ENCODE assay signal across 8 cellular contexts in genomic region chr17:41865596-41865893, GRCh38. TPM values are rescaled to one million over a fixed set of nuclear protein-coding genes. Genes with fewer than 3 reads are reported as not detected.
A peak's percentile ranks its signal among the peaks of the same experiment; 100 is the strongest.
DNase-seq lines count a peak whose midpoint lies in the region; ATAC-seq and TF ChIP-seq lines count a peak whose summit lies in the region.

No MANE protein-coding gene starts in this region.

- H3K14ac ChIP-seq in trophoblast cell (ENCODE audit: low read length), result no peak overlapping the region

- no peaks in the 10 kb centered on the region for H3K9me3 ChIP-seq in DOHH2 (ENCODE audit: control insufficient read depth, insufficient read depth, low read length)
- no peaks in the 10 kb centered on the region for H3K9me3 ChIP-seq in PC-9 (ENCODE audit: insufficient read depth, low read depth)
- H3K9me3 ChIP-seq in trophoblast cell (ENCODE audit: insufficient read depth, low read depth, low read length), result no peaks in the 10 kb centered on the region

- in situ Hi-C loops in KBM-7 (cut with MboI; ENCODE audit: low pct_unique_long_range_greater_than_20kb, low sequenced_read_pairs), result no loop called here

- no peak overlapping the region for H3K23ac ChIP-seq in trophoblast cell (ENCODE audit: low read length)

- WGBS in trophoblast cell (ENCODE audit: extremely low coverage, insufficient coverage, insufficient read length), result no CpG with 5 or more reads among the region's 10 CpGs

- H3K27ac ChIP-seq in DOHH2 (ENCODE audit: low read depth, low read length) (peak overlapping the region; percentile 27; the same call in 1 of the 2 replicates), PC-9 (no peak overlapping the region), trophoblast cell (ENCODE audit: low read depth, low read length) (no peak overlapping the region)

- no peak overlapping the region for H4K8ac ChIP-seq in trophoblast cell (ENCODE audit: low read depth, low read length)

- CTCF ChIA-PET in PC-9 (lab: Charles Lee), result interaction anchor here (0.7 kb wide), 2 partner anchors 67 kb away, joined by 3 to 4 read pairs; no protein-coding TSS in a partner anchor

- DNase-seq in PC-9, result no peak
- no peak for DNase-seq in epithelial cell of esophagus (ENCODE audit: low read depth)
- DNase-seq in trophoblast cell, result peak; percentile 98 to 100
- no peak for DNase-seq in KBM-7
- no peak for DNase-seq in SHP77 (lab: John Stamatoyannopoulos, UW)

- H3K4me1 ChIP-seq in DOHH2 (ENCODE audit: control insufficient read depth, low read length) (peaks cover 25% of the 10 kb centered on the region), PC-9 (replicated peaks; ENCODE audit: insufficient read depth) (peaks cover 16% of the 10 kb centered on the region), trophoblast cell (ENCODE audit: control insufficient read depth in 1 of 2, insufficient read depth in 2 of 2, low read length in 2 of 2) (peaks cover 0 to 7% of the 10 kb centered on the region in 2 experiments)

- H2BK12ac ChIP-seq in trophoblast cell (ENCODE audit: low read length), result no peak overlapping the region

- H3F3A ChIP-seq in DOHH2 (ENCODE audit: control insufficient read depth, insufficient read depth), result peaks cover 16% of the 10 kb centered on the region
- peaks cover 35% of the 10 kb centered on the region; the same call in 1 of the 2 replicates for H3F3A ChIP-seq in PC-9 (ENCODE audit: insufficient read depth, low read depth)

- TF ChIP-seq CTCF in DOHH2 (IDR thresholded peaks at IDR 0.05; ENCODE audit: low read depth, low read length, poor library complexity, severe bottlenecking), result no peak
- no peak for TF ChIP-seq CTCF in PC-9 (conservative IDR thresholded peaks at IDR 0.05)
- no peak for TF ChIP-seq CTCF in epithelial cell of esophagus (IDR thresholded peaks at IDR 0.05; ENCODE audit: insufficient read depth, low read depth, low read length, missing control alignments)

- no peaks in the 10 kb centered on the region for H3K9me2 ChIP-seq in DOHH2 (replicated peaks; ENCODE audit: control insufficient read depth, low read length)
- H3K9me2 ChIP-seq in PC-9 (ENCODE audit: insufficient read depth), result no peaks in the 10 kb centered on the region

- H3K4me2 ChIP-seq in DOHH2 (ENCODE audit: low read length), result peak overlapping the region; percentile 94
- H3K4me2 ChIP-seq in PC-9, result peak overlapping the region; percentile 98
- peak overlapping the region; percentile 49 for H3K4me2 ChIP-seq in trophoblast cell (ENCODE audit: low read length)

- H4K20me1 ChIP-seq in DOHH2 (ENCODE audit: control insufficient read depth, insufficient read depth, low read depth, low read length), result peaks cover 13% of the 10 kb centered on the region
- peaks cover 23% of the 10 kb centered on the region for H4K20me1 ChIP-seq in PC-9 (ENCODE audit: insufficient read depth)

- intact Hi-C loops in PC-9 (cut with micrococcal nuclease; ENCODE audit: unreplicated experiment), result loop anchor here (10.0 kb wide), 1 partner anchor 131 kb away; the partner anchor contains the start of gene HAP1

- H2BK5ac ChIP-seq in trophoblast cell (ENCODE audit: low read depth, low read length, poor library complexity), result no peak overlapping the region

- H3K4me3 ChIP-seq in DOHH2 (ENCODE audit: low read length), result peak overlapping the region; percentile 95
- peak overlapping the region; percentile 87; the same call in 1 of the 2 replicates for H3K4me3 ChIP-seq in PC-9
- peak overlapping the region; percentile 36 for H3K4me3 ChIP-seq in epithelial cell of esophagus (ENCODE audit: low read length)
- peak overlapping the region; percentile 8 for H3K4me3 ChIP-seq in trophoblast cell (ENCODE audit: low read depth, low read length)

- H2BK120ac ChIP-seq in trophoblast cell (ENCODE audit: insufficient read depth, low read length, poor library complexity), result no peak overlapping the region

- peaks cover 47% of the 10 kb centered on the region for H3K36me3 ChIP-seq in DOHH2 (ENCODE audit: control insufficient read depth, low read length)
- peaks cover 4% of the 10 kb centered on the region for H3K36me3 ChIP-seq in PC-9 (ENCODE audit: low read depth)
- peaks cover 17 to 26% of the 10 kb centered on the region in 2 experiments for H3K36me3 ChIP-seq in trophoblast cell (ENCODE audit: control insufficient read depth in 1 of 2, insufficient read depth in 2 of 2, low read length in 2 of 2)

- no TSS peak for BruUV-seq in PC-9 (replicated peaks; lab: Mats Ljungman, UMichigan)

- no peak overlapping the region for H2AK5ac ChIP-seq in trophoblast cell (ENCODE audit: low read length)

- peaks cover 46% of the 10 kb centered on the region for H3K79me2 ChIP-seq in DOHH2 (ENCODE audit: control insufficient read depth, low read length)
- H3K79me2 ChIP-seq in PC-9 (ENCODE audit: low read depth), result peaks cover 45% of the 10 kb centered on the region
- H3K79me2 ChIP-seq in trophoblast cell (ENCODE audit: control insufficient read depth, insufficient read depth, low read length, poor library complexity), result peaks cover 6% of the 10 kb centered on the region

- no peak overlapping the region for H3K9ac ChIP-seq in trophoblast cell (ENCODE audit: low read length)

- peaks cover 6% of the 10 kb centered on the region for H3K79me1 ChIP-seq in trophoblast cell (ENCODE audit: low read length)

- H4K12ac ChIP-seq in trophoblast cell (ENCODE audit: low read depth, low read length), result no peak overlapping the region

- no peak overlapping the region for H3K4ac ChIP-seq in trophoblast cell (ENCODE audit: low read depth, low read length)

- POLR2A ChIA-PET in PC-9 (lab: Charles Lee; ENCODE audit: unreplicated experiment), result interaction anchor here (0.6 kb wide), 2 partner anchors 14 to 247 kb away, joined by 3 to 6 read pairs; partner anchors contain the start of gene DHX58

- H3K18ac ChIP-seq in trophoblast cell (ENCODE audit: low read length), result no peak overlapping the region

- ATAC-seq in GM21390 (IDR thresholded peaks at IDR 0.05; ENCODE audit: unreplicated experiment) (no peak), esophagus mucosa (no peak)

- no peak overlapping the region for H4K91ac ChIP-seq in trophoblast cell (ENCODE audit: low read depth, low read length)

- H2AFZ ChIP-seq in PC-9, result peak overlapping the region; percentile 98
- peak overlapping the region; percentile 52 for H2AFZ ChIP-seq in trophoblast cell (ENCODE audit: insufficient read depth, low read length, poor library complexity)

- no peaks in the 10 kb centered on the region for H3K27me3 ChIP-seq in DOHH2 (ENCODE audit: control insufficient read depth, low read length)
- H3K27me3 ChIP-seq in PC-9 (ENCODE audit: insufficient read depth, low read depth), result no peaks in the 10 kb centered on the region
- H3K27me3 ChIP-seq in trophoblast cell (ENCODE audit: insufficient read depth, low read length), result no peaks in the 10 kb centered on the region

RNA-seq across cellular contexts. Expression of gene KLHL11, which starts 0.3 kb away (rescaled TPM):
- total RNA-seq in PC-9 (2021) (13.3 and 14.5 TPM in 2 replicates), esophagus mucosa (6.8 TPM)
- polyA plus RNA-seq in trophoblast cell (2013), result 5.1 and 5.2 TPM in 2 replicates

RNA-seq across cellular contexts. Expression of gene KLHL10, which starts 27.9 kb away (rescaled TPM):
- not detected in 2 replicates for total RNA-seq in PC-9 (2021)
- 0.03 and 0.05 TPM in 2 replicates for polyA plus RNA-seq in trophoblast cell (2013)
- total RNA-seq in esophagus mucosa, result 0.32 TPM

RNA-seq across cellular contexts. Expression of gene NT5C3B, which starts 29.5 kb away (rescaled TPM):
- 48.8 and 51.1 TPM in 2 replicates for total RNA-seq in PC-9 (2021)
- polyA plus RNA-seq in trophoblast cell (2013), result 45.0 and 48.0 TPM in 2 replicates
- total RNA-seq in esophagus mucosa, result 22.8 TPM

RNA-seq across cellular contexts. Expression of gene FKBP10, which starts 52.7 kb away (rescaled TPM):
- total RNA-seq in PC-9 (2021) (143 and 164 TPM in 2 replicates), esophagus mucosa (3.1 TPM)
- 181 and 187 TPM in 2 replicates for polyA plus RNA-seq in trophoblast cell (2013)

RNA-seq across cellular contexts. Expression of gene ACLY, which starts 53.2 kb away (rescaled TPM):
- total RNA-seq in PC-9 (2021) (106 and 184 TPM in 2 replicates), esophagus mucosa (161 TPM)
- polyA plus RNA-seq in trophoblast cell (2013), result 147 TPM in 2 replicates

Comparison
In these comparisons a context has a peak if more than half of its experiments do, and no peak if none do; other contexts are left out.
1. H3K4me3 ChIP-seq: peak in every context shown above with its lines; median percentile 95 in DOHH2; 87 in PC-9; 36 in epithelial cell of esophagus; 8 in trophoblast cell.
2. DNase-seq: peak in trophoblast cell (2 of 2); none in PC-9 (0 of 2), epithelial cell of esophagus (single experiment), KBM-7 (single experiment) and SHP77 (0 of 2).
3. Peak in every context shown above with its lines, with median percentiles within 50 percentile points of each other: H3K4me2 ChIP-seq.